Comparison of ENCODE assay signal across 26 cellular contexts in the genomic region with DNA sequence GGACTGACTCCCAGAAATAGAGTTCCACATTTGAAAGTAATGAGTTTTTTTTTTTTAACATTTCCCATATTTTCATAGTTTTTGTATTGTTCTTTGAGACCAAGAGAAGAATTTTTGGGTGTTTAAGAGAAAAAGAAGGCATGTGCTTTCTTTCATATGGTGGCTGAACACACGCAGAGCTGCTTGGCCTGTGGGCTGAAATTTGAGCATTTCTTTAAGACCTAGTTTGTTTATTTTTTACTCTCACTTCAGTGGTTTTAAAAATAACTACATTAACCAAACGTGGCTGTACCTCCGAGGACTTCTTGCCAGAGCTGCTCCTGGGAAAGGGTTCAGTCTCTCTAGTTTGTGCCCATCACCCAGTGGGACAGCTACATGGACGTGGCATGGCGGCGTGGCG. TPM values are rescaled to one million over a fixed set of nuclear protein-coding genes. Genes with fewer than 3 reads are reported as not detected.
DNase-seq lines count a peak whose midpoint lies in the region; ATAC-seq and TF ChIP-seq lines count a peak whose summit lies in the region.
"Had no signal": no experiment of that assay in that cellular context is flagged by ENCODE, and none has a peak within 500 bp of the region (broad histone marks: within the 10 kb centered on the region; RNA-seq: fewer than 3 reads in every experiment).

No MANE protein-coding gene starts in this region.

- peaks cover 4 to 30% of the 10 kb centered on the region in 2 donors for H3K4me1 ChIP-seq in ascending aorta
- peaks cover 0 to 97% (median 16%) of the 10 kb centered on the region in 3 donors for H3K4me1 ChIP-seq in gastroesophageal sphincter
- H3K4me1 ChIP-seq in vagina: peaks cover 66% of the 10 kb centered on the region

- peaks cover 26% of the 10 kb centered on the region for H3K36me3 Mint-ChIP-seq in stimulated activated memory B cell treated with anti-CD40 and anti-IgM and Interleukin-4, amounts not matched to agents 10 μg/mL and 1 μg/mL and 100 μg/mL, for 72 hours
- peaks cover 15% of the 10 kb centered on the region for H3K36me3 Mint-ChIP-seq in CD4-positive, alpha-beta T cell (ENCODE audit: low read depth)

- no peaks in the 10 kb centered on the region for H3K36me3 ChIP-seq in H7 (replicated peaks; ENCODE audit: control insufficient read depth, insufficient read depth, low read length)
- no peaks in the 10 kb centered on the region for H3K36me3 ChIP-seq in ascending aorta
- no peaks in the 10 kb centered on the region for H3K36me3 ChIP-seq in gastroesophageal sphincter
- H3K36me3 ChIP-seq in vagina: no peaks in the 10 kb centered on the region
- H3K36me3 ChIP-seq: heart right ventricle, neural progenitor cell, thyroid gland had no signal

- H3K4me1 Mint-ChIP-seq in stimulated activated memory B cell treated with anti-CD40 and anti-IgM and Interleukin-4, amounts not matched to agents 10 μg/mL and 1 μg/mL and 100 μg/mL, for 72 hours: peaks cover 84% of the 10 kb centered on the region
- peaks cover 61% of the 10 kb centered on the region for H3K4me1 Mint-ChIP-seq in CD4-positive, alpha-beta T cell (ENCODE audit: low read depth)

- TF ChIP-seq EP300 in gastroesophageal sphincter (IDR thresholded peaks at IDR 0.05): no peak

- intact Hi-C loops in ascending aorta (cut with DNase I): no loop called here
- intact Hi-C loops in CD4-positive, alpha-beta T cell (cut with DNase I, micrococcal nuclease): no loop called here
- intact Hi-C loops in vagina (cut with DNase I): no loop called here

- H3K27me3 ChIP-seq in H7 (ENCODE audit: control insufficient read depth, insufficient read depth, low read length): no peaks in the 10 kb centered on the region
- no peaks in the 10 kb centered on the region for H3K27me3 ChIP-seq in ascending aorta
- no peaks in the 10 kb centered on the region for H3K27me3 ChIP-seq in gastroesophageal sphincter
- H3K27me3 ChIP-seq in CD4-positive, alpha-beta T cell (ENCODE audit: control insufficient read depth, insufficient read depth, low read length): no peaks in the 10 kb centered on the region
- no peaks in the 10 kb centered on the region for H3K27me3 ChIP-seq in vagina
- H3K27me3 ChIP-seq: foreskin keratinocyte, heart right ventricle, neural progenitor cell, thyroid gland had no signal

- H3K4me3 ChIP-seq in H7 (ENCODE audit: insufficient read depth, low read depth, low read length) (no peak overlapping the region), ascending aorta (no peak overlapping the region), gastroesophageal sphincter (no peak overlapping the region), vagina (no peak overlapping the region)
- H3K4me3 ChIP-seq: heart right ventricle, neural progenitor cell, SK-N-MC, thyroid gland had no signal

- peaks cover 10% of the 10 kb centered on the region for H3K9me3 Mint-ChIP-seq in stimulated activated memory B cell treated with anti-CD40 and anti-IgM and Interleukin-4, amounts not matched to agents 10 μg/mL and 1 μg/mL and 100 μg/mL, for 72 hours
- H3K9me3 Mint-ChIP-seq in CD4-positive, alpha-beta T cell: peaks cover 12% of the 10 kb centered on the region

- TF ChIP-seq POLR2A in gastroesophageal sphincter (IDR thresholded peaks at IDR 0.05) (no peak), vagina (IDR thresholded peaks at IDR 0.05) (no peak)

- CTCF ChIA-PET in CD4-positive, alpha-beta T cell (lab: Charles Lee): no interaction called here

- peak; percentile 8 for DNase-seq in H7
- no peak for DNase-seq in ascending aorta (ENCODE audit: low spot score in 2 of 2)
- DNase-seq in CD4-positive, alpha-beta T cell: no peak
- DNase-seq in vagina (ENCODE audit: extremely low spot score in 2 of 2): no peak
- DNase-seq in NOMO-1 treated with DMSO at 0.1 percent for 48 hours (lab: John Stamatoyannopoulos, UW; ENCODE audit: unreplicated experiment): no peak
- DNase-seq: ACHN; activated CD4-positive, alpha-beta T cell treated with anti-CD3 and anti-CD28 coated beads for 1 hour; activated CD8-positive, alpha-beta T cell treated with anti-CD3 and anti-CD28 coated beads for 36 hours; C1 segment of cervical spinal cord; DND-41; effector CD4-positive, alpha-beta T cell; foreskin keratinocyte; heart right ventricle; MV-4-11; NCI-H1436 treated with DMSO at 0.1 percent for 48 hours; NCI-H774; stimulated activated naive CD8-positive, alpha-beta T cell treated with anti-CD3 and anti-CD28 coated beads, Interleukin-15, Interleukin-2, amounts not matched to agents 100 U/mL and 50 U/mL, for 24 hours; T-helper 2 cell; thyroid gland had no signal

- POLR2A ChIA-PET in CD4-positive, alpha-beta T cell (lab: Charles Lee): no interaction called here

- H3K9me3 ChIP-seq in ascending aorta (no peaks in the 10 kb centered on the region), gastroesophageal sphincter (peaks cover 0 to 5% (median 0%) of the 10 kb centered on the region in 3 donors), vagina (no peaks in the 10 kb centered on the region)
- peaks cover 12% of the 10 kb centered on the region for H3K9me3 ChIP-seq in CD4-positive, alpha-beta T cell (ENCODE audit: control insufficient read depth, low read length)
- H3K9me3 ChIP-seq: thyroid gland had no signal

- no peak overlapping the region for H3K4me3 Mint-ChIP-seq in stimulated activated memory B cell treated with anti-CD40 and anti-IgM and Interleukin-4, amounts not matched to agents 10 μg/mL and 1 μg/mL and 100 μg/mL, for 72 hours
- H3K4me3 Mint-ChIP-seq in CD4-positive, alpha-beta T cell: no peak overlapping the region
- H3K4me3 Mint-ChIP-seq: activated CD8-positive, alpha-beta T cell treated with anti-CD3 and anti-CD28 coated beads for 36 hours; activated naive CD8-positive, alpha-beta T cell; neural progenitor cell had no signal

- peak overlapping the region; percentile 88 for H3K27ac Mint-ChIP-seq in stimulated activated memory B cell treated with anti-CD40 and anti-IgM and Interleukin-4, amounts not matched to agents 10 μg/mL and 1 μg/mL and 100 μg/mL, for 72 hours
- no peak overlapping the region for H3K27ac Mint-ChIP-seq in CD4-positive, alpha-beta T cell
- H3K27ac Mint-ChIP-seq: activated CD8-positive, alpha-beta T cell treated with anti-CD3 and anti-CD28 coated beads for 36 hours; activated T-helper 2 cell treated with anti-CD3 and anti-CD28 coated beads, Interferon-gamma antibody, Interleukin-2, Interleukin-4, amounts not matched to agents 10 μg/mL and 5 μg/mL and 100 μg/mL, durations not matched to agents 14 hours and 24 hours and 36 hours; neural progenitor cell; progenitor cell of endocrine pancreas had no signal

- WGBS in gastroesophageal sphincter (ENCODE audit: low coverage in 1 of 2), 2 donors: 20 to 48% methylated on average over 3 to 7 of the region's 7 CpGs

- peak overlapping the region; percentile 15 to 47 for H3K27ac ChIP-seq in ascending aorta
- H3K27ac ChIP-seq in gastroesophageal sphincter: peak overlapping the region in 3 of 4 donors; percentile 68 to 88 (median 86)
- H3K27ac ChIP-seq in CD4-positive, alpha-beta T cell (ENCODE audit: low read depth, low read length): no peak overlapping the region
- H3K27ac ChIP-seq in vagina: no peak overlapping the region
- H3K27ac ChIP-seq: foreskin keratinocyte, neural progenitor cell, SK-N-MC, thyroid gland had no signal

- H3K27me3 Mint-ChIP-seq in stimulated activated memory B cell treated with anti-CD40 and anti-IgM and Interleukin-4, amounts not matched to agents 10 μg/mL and 1 μg/mL and 100 μg/mL, for 72 hours: no peaks in the 10 kb centered on the region
- no peaks in the 10 kb centered on the region for H3K27me3 Mint-ChIP-seq in CD4-positive, alpha-beta T cell
- H3K27me3 Mint-ChIP-seq: activated CD8-positive, alpha-beta T cell treated with anti-CD3 and anti-CD28 coated beads for 36 hours; activated naive CD8-positive, alpha-beta T cell; progenitor cell of endocrine pancreas had no signal

- no peak for ATAC-seq in gastroesophageal sphincter
- ATAC-seq in stimulated activated memory B cell treated with anti-CD40 and anti-IgM and Interleukin-4, amounts not matched to agents 10 μg/mL and 1 μg/mL and 100 μg/mL, for 72 hours: no peak
- ATAC-seq in CD4-positive, alpha-beta T cell (ENCODE audit: poor library complexity): no peak
- ATAC-seq: activated CD8-positive, alpha-beta T cell treated with anti-CD3 and anti-CD28 coated beads for 36 hours; foreskin keratinocyte; heart right ventricle; stimulated activated naive CD8-positive, alpha-beta T cell treated with anti-CD3 and anti-CD28 coated beads, Interleukin-15, Interleukin-2, amounts not matched to agents 100 U/mL and 50 U/mL, for 24 hours had no signal

- TF ChIP-seq CTCF in ascending aorta (IDR thresholded peaks at IDR 0.05): no peak
- no peak for TF ChIP-seq CTCF in gastroesophageal sphincter (IDR thresholded peaks at IDR 0.05)
- TF ChIP-seq CTCF in CD4-positive, alpha-beta T cell (IDR thresholded peaks at IDR 0.05): no peak
- TF ChIP-seq CTCF in vagina (IDR thresholded peaks at IDR 0.05): no peak

RNA-seq across cellular contexts. Expression of gene INPP5A, which starts 58.3 kb away (rescaled TPM):
- 21.0 and 29.2 TPM in 2 replicates for total RNA-seq in H7 (2014; rRNA removed; shearing (Covaris generic))
- total RNA-seq in ascending aorta: 81.2 TPM
- total RNA-seq in gastroesophageal sphincter: 100 to 1,000 TPM; 111 to 288 (median 215) TPM
- 10 to 100 TPM; 22.0 to 24.8 TPM for total RNA-seq in CD4-positive, alpha-beta T cell
- 24.3 TPM for total RNA-seq in vagina

Comparison
In these comparisons a context has a peak if more than half of its experiments do, and no peak if none do; other contexts are left out.
1. H3K27ac ChIP-seq: peak in ascending aorta (2 of 2) and gastroesophageal sphincter (3 of 4); none in CD4-positive, alpha-beta T cell (single experiment) and vagina (single experiment).